18 cellular contexts compared by ENCODE assay signal in genomic region chr11:70579376-70579955, GRCh38.
DNase-seq lines count a peak whose midpoint lies in the region; ATAC-seq, FAIRE-seq and TF ChIP-seq lines count a peak whose summit lies in the region.
"Had no signal": no experiment of that assay in that cellular context is flagged by ENCODE, and none has a peak within 500 bp of the region (broad histone marks: within the 10 kb centered on the region; RNA-seq: fewer than 3 reads in every experiment).

No MANE protein-coding gene starts in this region.

- H2BK5ac ChIP-seq in H1 (ENCODE audit: low read depth, low read length), result peak overlapping the region; percentile 21; the same call in 1 of the 2 replicates

- peaks cover 4% of the 10 kb centered on the region; the same call in 1 of the 2 replicates for H3K79me1 ChIP-seq in H1 (ENCODE audit: low read depth, low read length)

- H3K4me3 ChIP-seq in H7 (ENCODE audit: insufficient read depth, low read depth, low read length) (no peak overlapping the region), H1 (ENCODE audit: extremely low read depth in 1 of 4, insufficient read depth in 2 of 4, low read depth in 3 of 4, low read length in 4 of 4) (no peak overlapping the region), osteoblast (ENCODE audit: insufficient read depth, low read length) (no peak overlapping the region)
- H3K4me3 ChIP-seq: A549, GM23338, K562 had no signal

- WGBS in H1 (ENCODE audit: extremely low coverage in 1 of 2, insufficient coverage in 1 of 2, insufficient read length in 1 of 2, insufficient replicate concordance in 2 of 2, low coverage in 1 of 2, low lambda C conversion rate in 2 of 2, missing lambda C conversion rate in 1 of 2), 2 experiments, result 81% methylated on average over 14 of the region's 14 CpGs; no CpG with 5 or more reads in 1 of the 2 experiments

- no peak overlapping the region; the same call in 1 of the 2 replicates for H3K18ac ChIP-seq in H1 (ENCODE audit: extremely low read depth, low read length)

- H2BK120ac ChIP-seq in H1 (replicated peaks; ENCODE audit: low read depth, low read length), result no peak overlapping the region

- no peak overlapping the region for H2BK12ac ChIP-seq in H1 (ENCODE audit: low read depth, low read length)

- TF ChIP-seq POLR2A in H1 (IDR thresholded peaks at IDR 0.05; ENCODE audit: control extremely low read depth in 1 of 2, low read depth in 2 of 2, low read length in 2 of 2), result no peak

- no peak for TF ChIP-seq EP300 in H1 (IDR thresholded peaks at IDR 0.05; ENCODE audit: borderline replicate concordance in 1 of 2, low read depth in 2 of 2, low read length in 2 of 2)

- no peak overlapping the region for H3K9ac ChIP-seq in H1 (replicated peaks in 1 of 4; ENCODE audit: extremely low read depth in 1 of 4, low read depth in 3 of 4, low read length in 3 of 4)

- no peaks in the 10 kb centered on the region for H3K23me2 ChIP-seq in H1 (ENCODE audit: low read depth, low read length)

- H3K27ac Mint-ChIP-seq in CD14-positive monocyte, result no peak overlapping the region
- H3K27ac Mint-ChIP-seq: CD8-positive, alpha-beta memory T cell; GM23338; HFFc6 had no signal

- DNase-seq in CD14-positive monocyte (ENCODE audit: low spot score), result peak; percentile 28
- peak; percentile 34 for DNase-seq in H7
- DNase-seq in H1 (ENCODE audit: low read depth in 1 of 2, low spot score in 2 of 2), result no peak
- peak; percentile 43 for DNase-seq in osteoblast (ENCODE audit: insufficient read length, low spot score, missing footprints)
- DNase-seq in NCI-H1436 (lab: John Stamatoyannopoulos, UW), result no peak
- DNase-seq in DMS153 treated with DMSO at 0.1 percent for 48 hours (lab: John Stamatoyannopoulos, UW; ENCODE audit: unreplicated experiment), result no peak
- DNase-seq: DMS53, GF-D8, HCEC 1CT, HFFc6 had no signal

- no peak for FAIRE-seq in H1 (lab: Jason Lieb, UNC)
- FAIRE-seq: A549, GM18507, K562 had no signal

- CTCF ChIA-PET in H1 (lab: Charles Lee; ENCODE audit: partially characterized antibody), result interaction anchor here (1.6 to 2.5 kb wide), 2 partner anchors 11 to 142 kb away, joined by 3 to 8 read pairs; no protein-coding TSS in a partner anchor

- POLR2A ChIA-PET in H1 (lab: Charles Lee; ENCODE audit: partially characterized antibody), result interaction anchor here (1.4 kb wide), 1 partner anchor 54 kb away, joined by 5 read pairs; no protein-coding TSS in a partner anchor

- no peak overlapping the region for H4K91ac ChIP-seq in H1 (replicated peaks; ENCODE audit: insufficient read length, low read length)

- H2BK20ac ChIP-seq in H1 (ENCODE audit: low read length), result no peak overlapping the region

- H3K4ac ChIP-seq in H1 (replicated peaks; ENCODE audit: insufficient read length, low read depth, low read length), result no peak overlapping the region

- no peak overlapping the region for H3K23ac ChIP-seq in H1 (ENCODE audit: insufficient read length)

- peaks cover 0 to 2% (median 0%) of the 10 kb centered on the region in 7 donors for H3K9me3 Mint-ChIP-seq in CD14-positive monocyte
- H3K9me3 Mint-ChIP-seq: CD8-positive, alpha-beta memory T cell; GM23338 had no signal

- no peaks in the 10 kb centered on the region for H3K27me3 ChIP-seq in H7 (ENCODE audit: control insufficient read depth, insufficient read depth, low read length)
- no peaks in the 10 kb centered on the region for H3K27me3 ChIP-seq in H1 (replicated peaks in 1 of 4; ENCODE audit: control insufficient read depth in 3 of 4, extremely low read depth in 1 of 4, insufficient read depth in 3 of 4, low read length in 3 of 4)
- H3K27me3 ChIP-seq in osteoblast (ENCODE audit: insufficient read depth, low read length), result no peaks in the 10 kb centered on the region

- H3K27ac ChIP-seq in H1 (ENCODE audit: low read depth, low read length), result no peak overlapping the region
- no peak overlapping the region for H3K27ac ChIP-seq in osteoblast (ENCODE audit: low read depth, low read length)
- H3K27ac ChIP-seq: A549 had no signal

- no peak overlapping the region for H3K56ac ChIP-seq in H1 (replicated peaks; ENCODE audit: insufficient read length, low read depth, low read length)

- no peak overlapping the region for H3K4me2 ChIP-seq in H1 (ENCODE audit: insufficient read depth in 1 of 2, low read depth in 2 of 2, low read length in 2 of 2)
- no peak overlapping the region for H3K4me2 ChIP-seq in osteoblast (ENCODE audit: insufficient read depth, low read length)
- H3K4me2 ChIP-seq: A549, GM23338 had no signal

- no peaks in the 10 kb centered on the region for H3K36me3 ChIP-seq in H7 (replicated peaks; ENCODE audit: control insufficient read depth, insufficient read depth, low read length)
- H3K36me3 ChIP-seq in H1 (ENCODE audit: control insufficient read depth in 2 of 4, insufficient read depth in 4 of 4, low read length in 3 of 4), result no peaks in the 10 kb centered on the region
- no peaks in the 10 kb centered on the region for H3K36me3 ChIP-seq in osteoblast (ENCODE audit: insufficient read depth, low read length)

- intact Hi-C loops in CD14-positive monocyte (cut with micrococcal nuclease), result no loop called here

- TF ChIP-seq CTCF in CD14-positive monocyte (IDR thresholded peaks at IDR 0.05) (no peak), H1 (IDR thresholded peaks at IDR 0.05; ENCODE audit: control extremely low read depth in 1 of 3, insufficient read depth in 1 of 3, low read depth in 1 of 3, low read length in 3 of 3) (no peak), osteoblast (IDR thresholded peaks at IDR 0.05; ENCODE audit: extremely low read depth, low read depth, low read length) (no peak)

- H3K4me3 Mint-ChIP-seq in CD14-positive monocyte, result no peak overlapping the region
- H3K4me3 Mint-ChIP-seq: CD8-positive, alpha-beta memory T cell; GM23338; HFFc6 had no signal

- H3K79me2 ChIP-seq in H1 (ENCODE audit: control insufficient read depth in 1 of 2, insufficient read depth in 2 of 2, low read length in 2 of 2) (no peaks in the 10 kb centered on the region; a peak in 1 of 4 replicates), osteoblast (ENCODE audit: insufficient read depth, low read length) (no peaks in the 10 kb centered on the region)

- H3K9me3 ChIP-seq in H1 (ENCODE audit: insufficient read depth in 2 of 2, low read depth in 1 of 2, low read length in 1 of 2), result no peaks in the 10 kb centered on the region
- H3K9me3 ChIP-seq in osteoblast (ENCODE audit: low read depth, low read length), result no peaks in the 10 kb centered on the region
- H3K9me3 ChIP-seq: A549, Caco-2 had no signal

- H2AFZ ChIP-seq in H1 (ENCODE audit: low read length), result no peak overlapping the region
- H2AFZ ChIP-seq in osteoblast (ENCODE audit: low read length), result no peak overlapping the region
- H2AFZ ChIP-seq: GM23338 had no signal

- no peak overlapping the region for H4K8ac ChIP-seq in H1 (ENCODE audit: extremely low read depth, insufficient read depth, low read length)

- H3K4me1 ChIP-seq in H1 (replicated peaks in 1 of 4; ENCODE audit: control insufficient read depth in 3 of 4, insufficient read depth in 4 of 4, low read length in 3 of 4), result peaks cover 0 to 6% (median under 1%) of the 10 kb centered on the region in 4 experiments; a peak in 4 of 7 replicates
- H3K4me1 ChIP-seq in osteoblast (ENCODE audit: insufficient read depth, low read length), result no peaks in the 10 kb centered on the region
- H3K4me1 ChIP-seq: Caco-2 had no signal

- peaks cover 5 to 10% (median 6%) of the 10 kb centered on the region in 3 donors for H3K27me3 Mint-ChIP-seq in CD14-positive monocyte (ENCODE audit: low read depth in 3 of 3)

- peaks cover 4 to 13% of the 10 kb centered on the region in 2 experiments for H4K20me1 ChIP-seq in H1 (replicated peaks in 1 of 2; ENCODE audit: control insufficient read depth in 1 of 2, insufficient read depth in 2 of 2, low read length in 2 of 2)
- no peaks in the 10 kb centered on the region for H4K20me1 ChIP-seq in osteoblast (ENCODE audit: insufficient read depth, low read length)

- H3K36me3 Mint-ChIP-seq in CD14-positive monocyte, result no peaks in the 10 kb centered on the region
- H3K36me3 Mint-ChIP-seq: CD8-positive, alpha-beta memory T cell had no signal

- H3K14ac ChIP-seq in H1 (ENCODE audit: insufficient read length), result no peak overlapping the region

- H3K4me1 Mint-ChIP-seq in CD14-positive monocyte, result peaks cover 2% of the 10 kb centered on the region
- H3K4me1 Mint-ChIP-seq: CD8-positive, alpha-beta memory T cell had no signal

- H2AK5ac ChIP-seq in H1 (ENCODE audit: low read depth, low read length), result no peak overlapping the region

- ATAC-seq in GM21825 (IDR thresholded peaks at IDR 0.05; ENCODE audit: unreplicated experiment) (no peak), GM19463 (IDR thresholded peaks at IDR 0.05; ENCODE audit: unreplicated experiment) (no peak)
- ATAC-seq: A549, GM23338, K562 had no signal

- no peak overlapping the region for H4K5ac ChIP-seq in H1 (ENCODE audit: insufficient read length, low read depth, low read length)

- no peak for TF ChIP-seq RAD21 in H1 (IDR thresholded peaks at IDR 0.05 in 1 of 2, conservative IDR thresholded peaks at IDR 0.05 in 1 of 2; ENCODE audit: low read depth in 2 of 2, low read length in 2 of 2)

- H2BK15ac ChIP-seq in H1 (ENCODE audit: low read length), result no peak overlapping the region

TF ChIP-seq in H1, 55 proteins besides CTCF, POLR2A, EP300 and RAD21 (continues in another document):
- TF ChIP-seq JUN (IDR thresholded peaks at IDR 0.05; ENCODE audit: low read depth, low read length), result no peak
- no peak for TF ChIP-seq HDAC6 (IDR thresholded peaks at IDR 0.05; ENCODE audit: low read depth, low read length)
- TF ChIP-seq GTF2F1 (IDR thresholded peaks at IDR 0.05; ENCODE audit: borderline replicate concordance, low read depth, low read length), result no peak
- no peak for TF ChIP-seq ASH2L (IDR thresholded peaks at IDR 0.05; ENCODE audit: low read length)
- no peak for TF ChIP-seq KDM1A (IDR thresholded peaks at IDR 0.05; ENCODE audit: borderline replicate concordance, low read length)
- no peak for TF ChIP-seq TAF1 (IDR thresholded peaks at IDR 0.05; ENCODE audit: low read depth, low read length)
- no peak for TF ChIP-seq BRCA1 (IDR thresholded peaks at IDR 0.05; ENCODE audit: low read depth, low read length)
- no peak for TF ChIP-seq POLR2AphosphoS5 (IDR thresholded peaks at IDR 0.05; ENCODE audit: low read depth, low read length)
- no peak for TF ChIP-seq POU5F1 (IDR thresholded peaks at IDR 0.05; ENCODE audit: low read depth, low read length)
- TF ChIP-seq ATF2 (IDR thresholded peaks at IDR 0.05; ENCODE audit: low read length), result no peak
- TF ChIP-seq NRF1 (IDR thresholded peaks at IDR 0.05; ENCODE audit: low read depth, low read length), result no peak

Comparison
In these comparisons a context has a peak if more than half of its experiments do, and no peak if none do; other contexts are left out.
1. DNase-seq: peak in CD14-positive monocyte (single experiment), H7 (single experiment) and osteoblast (single experiment); none in H1 (0 of 2), NCI-H1436 (single experiment) and DMS153 treated with DMSO at 0.1 percent for 48 hours (single experiment).